20 cellular contexts compared by ENCODE assay signal in the genomic region with DNA sequence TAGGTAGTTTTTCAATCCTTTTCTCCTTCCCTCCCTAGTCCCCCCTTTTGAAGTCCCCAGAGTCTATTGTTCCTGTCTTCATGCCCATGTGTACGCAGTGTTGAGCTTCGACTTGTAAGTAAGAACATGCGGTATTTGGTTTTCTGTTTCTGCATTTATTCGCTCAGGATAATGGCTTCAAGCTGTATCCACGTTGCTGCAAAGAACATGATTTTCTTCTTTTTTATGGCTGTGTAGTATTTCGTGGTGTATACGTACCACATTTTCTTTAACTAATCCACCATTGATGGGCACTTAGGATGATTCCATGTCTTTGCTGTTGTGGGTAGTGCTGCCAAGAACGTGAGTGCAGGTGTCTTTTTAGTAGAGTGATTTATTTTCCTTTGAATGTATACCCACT.
DNase-seq lines count a peak whose midpoint lies in the region; ATAC-seq, FAIRE-seq and TF ChIP-seq lines count a peak whose summit lies in the region.
"Had no signal": no experiment of that assay in that cellular context is flagged by ENCODE, and none has a peak within 500 bp of the region (broad histone marks: within the 10 kb centered on the region; RNA-seq: fewer than 3 reads in every experiment).

No MANE protein-coding gene starts in this region.

- H3K27me3 Mint-ChIP-seq in natural killer cell treated with Interleukin-12 subunit alpha and Interleukin-12 subunit beta and Interleukin-15 and Interleukin-18, amount 100 ng/mL, for 72 hours: peaks cover 0 to 10% of the 10 kb centered on the region in 2 donors
- no peaks in the 10 kb centered on the region for H3K27me3 Mint-ChIP-seq in type B pancreatic cell

- in situ Hi-C loops in GM12878 (cut with MboI): no loop called here

- H3K9ac ChIP-seq in BLaER1 (no peak overlapping the region), GM12878 (ENCODE audit: control insufficient read depth, insufficient read depth, low read length) (no peak overlapping the region)
- H3K9ac ChIP-seq: GM23248 had no signal

- TF ChIP-seq EP300 in GM12878 (IDR thresholded peaks at IDR 0.05; ENCODE audit: borderline replicate concordance in 1 of 2, control insufficient read depth in 1 of 2, low read depth in 2 of 2, low read length in 2 of 2): no peak

- H3K4me2 ChIP-seq in BLaER1 (peak overlapping the region; percentile 47; the same call in 1 of the 2 replicates), GM12878 (ENCODE audit: control insufficient read depth, insufficient read depth) (peak overlapping the region; percentile 36; the same call in 1 of the 2 replicates)
- H3K4me2 ChIP-seq: A549 had no signal

- H3K27ac Mint-ChIP-seq in natural killer cell treated with Interleukin-12 subunit alpha and Interleukin-12 subunit beta and Interleukin-15 and Interleukin-18, amount 100 ng/mL, for 72 hours: no peak overlapping the region
- H3K27ac Mint-ChIP-seq in type B pancreatic cell: no peak overlapping the region

- TF ChIP-seq POLR2A in GM12878 (IDR thresholded peaks at IDR 0.05; ENCODE audit: low read depth, low read length): no peak

- H3K36me3 Mint-ChIP-seq in natural killer cell treated with Interleukin-12 subunit alpha and Interleukin-12 subunit beta and Interleukin-15 and Interleukin-18, amount 100 ng/mL, for 72 hours: no peaks in the 10 kb centered on the region
- no peaks in the 10 kb centered on the region for H3K36me3 Mint-ChIP-seq in type B pancreatic cell

- H3K9me3 Mint-ChIP-seq in natural killer cell treated with Interleukin-12 subunit alpha and Interleukin-12 subunit beta and Interleukin-15 and Interleukin-18, amount 100 ng/mL, for 72 hours: no peaks in the 10 kb centered on the region
- H3K9me3 Mint-ChIP-seq in type B pancreatic cell: peaks cover 5% of the 10 kb centered on the region

- H2AFZ ChIP-seq in GM12878 (ENCODE audit: control insufficient read depth, low read depth, low read length): no peak overlapping the region
- H2AFZ ChIP-seq: GM23248 had no signal

- SMC1A ChIA-PET in GM12878 (lab: Charles Lee; ENCODE audit: uncharacterized antibody, unreplicated experiment): interaction anchor here (0.8 to 3.4 kb wide), 4 partner anchors 11 to 19 kb away, joined by 4 to 21 read pairs (median 10); no protein-coding TSS in a partner anchor

- CTCF ChIA-PET in HEK293 (lab: Yijun Ruan, JAX): no interaction called here
- CTCF ChIA-PET in GM12878 (lab: Yijun Ruan, JAX): interaction anchor here (1.3 to 1.7 kb wide), 3 partner anchors 10 to 45 kb away, joined by 6 to 8 read pairs (median 7); no protein-coding TSS in a partner anchor

- no TSS peak for BruUV-seq in GM12878 (replicated peaks; lab: Mats Ljungman, UMichigan)

- POLR2A ChIA-PET in HEK293 (lab: Yijun Ruan, JAX) (no interaction called here), GM12878 (lab: Charles Lee) (no interaction called here)

- no peak for TF ChIP-seq CTCF in HEK293 (tag by site-specific recombination; IDR thresholded peaks at IDR 0.05)
- TF ChIP-seq CTCF in GM12878 (IDR thresholded peaks at IDR 0.05 in 2 of 3, conservative IDR thresholded peaks at IDR 0.05 in 1 of 3; ENCODE audit: control insufficient read depth in 2 of 3, extremely low read depth in 1 of 3, insufficient read depth in 1 of 3, low read depth in 3 of 3, low read length in 3 of 3): no peak
- TF ChIP-seq CTCF in type B pancreatic cell (conservative IDR thresholded peaks at IDR 0.05): no peak

- no peak for DNase-seq in GM12878 (ENCODE audit: low read depth, low spot score)
- no peak for DNase-seq in natural killer cell treated with Interleukin-12 subunit alpha and Interleukin-12 subunit beta and Interleukin-15 and Interleukin-18, amount 100 ng/mL, for 72 hours (ENCODE audit: low spot score)
- DNase-seq in DMS79 treated with DMSO at 0.1 percent for 48 hours (lab: John Stamatoyannopoulos, UW): no peak
- no peak for DNase-seq in stimulated activated CD8-positive, alpha-beta memory T cell treated with anti-CD3 and anti-CD28 coated beads, Interleukin-4, amount 100 ng/mL, for 48 hours
- no peak for DNase-seq in type B pancreatic cell (ENCODE audit: extremely low spot score, unreplicated experiment)
- DNase-seq: Calu3, DMS53, GM23248, HCEC 1CT, KBM-7, NCI-H1436 treated with DMSO at 0.1 percent for 48 hours, NCI-H2029 treated with DMSO at 0.1 percent for 48 hours, NCI-H2171 treated with DMSO at 0.1 percent for 48 hours, NCI-H510A, Right ventricle myocardium superior had no signal

- H3K27ac ChIP-seq in BLaER1 (no peak overlapping the region), HEK293 (ENCODE audit: extremely low read depth, low read depth, low read length) (no peak overlapping the region), GM12878 (ENCODE audit: control insufficient read depth, insufficient read depth) (no peak overlapping the region)
- H3K27ac ChIP-seq: A549, GM23248 had no signal

- no peak for TF ChIP-seq RAD21 in GM12878 (IDR thresholded peaks at IDR 0.05; ENCODE audit: insufficient read depth, low read depth, low read length)

- RAD21 ChIA-PET in GM12878 (lab: Charles Lee; ENCODE audit: unreplicated experiment): interaction anchor here (2.2 kb wide), 1 partner anchor 11 kb away, joined by 8 read pairs; no protein-coding TSS in a partner anchor

- WGBS in GM12878 (ENCODE audit: insufficient coverage, insufficient replicate concordance, low lambda C conversion rate, missing lambda C conversion rate): 80% methylated on average over 8 of the region's 8 CpGs

- no peak for FAIRE-seq in GM12878 (lab: Jason Lieb, UNC)
- FAIRE-seq: A549 had no signal

- H3K27me3 ChIP-seq in BLaER1 (no peaks in the 10 kb centered on the region), GM12878 (replicated peaks in 1 of 2; ENCODE audit: control insufficient read depth in 2 of 2, insufficient read depth in 2 of 2, low read length in 1 of 2) (no peaks in the 10 kb centered on the region)
- H3K27me3 ChIP-seq: Peyer's patch had no signal

- H4K20me1 ChIP-seq in BLaER1: no peaks in the 10 kb centered on the region
- H4K20me1 ChIP-seq in GM12878 (ENCODE audit: control insufficient read depth, insufficient read depth): no peaks in the 10 kb centered on the region

- H3K9me3 ChIP-seq in BLaER1: no peaks in the 10 kb centered on the region; the same call in 1 of the 2 replicates
- no peaks in the 10 kb centered on the region for H3K9me3 ChIP-seq in HEK293 (ENCODE audit: control insufficient read depth, insufficient read depth, low read depth, low read length)
- no peaks in the 10 kb centered on the region for H3K9me3 ChIP-seq in GM12878 (replicated peaks; ENCODE audit: control insufficient read depth, insufficient read depth, low read length)
- H3K9me3 ChIP-seq: Peyer's patch had no signal

- H3K4me1 Mint-ChIP-seq in natural killer cell treated with Interleukin-12 subunit alpha and Interleukin-12 subunit beta and Interleukin-15 and Interleukin-18, amount 100 ng/mL, for 72 hours (ENCODE audit: low read depth in 2 of 2): peaks cover 21 to 27% of the 10 kb centered on the region in 2 donors
- peaks cover 19% of the 10 kb centered on the region for H3K4me1 Mint-ChIP-seq in type B pancreatic cell (ENCODE audit: unreplicated experiment)

- H3K36me3 ChIP-seq in BLaER1: no peaks in the 10 kb centered on the region
- no peaks in the 10 kb centered on the region for H3K36me3 ChIP-seq in HEK293 (ENCODE audit: control insufficient read depth in 2 of 2, insufficient read depth in 1 of 2, low read length in 2 of 2)
- H3K36me3 ChIP-seq in GM12878 (ENCODE audit: control insufficient read depth in 2 of 2, insufficient read depth in 2 of 2, low read length in 1 of 2): no peaks in the 10 kb centered on the region
- H3K36me3 ChIP-seq: Peyer's patch had no signal

- H3K79me2 ChIP-seq in GM12878 (ENCODE audit: control insufficient read depth, insufficient read depth, low read length): no peaks in the 10 kb centered on the region

- no peak overlapping the region for H3K4me3 ChIP-seq in BLaER1
- H3K4me3 ChIP-seq in HEK293 (ENCODE audit: low read depth, low read length): no peak overlapping the region
- H3K4me3 ChIP-seq in GM12878: 0 out of 2 replicates have a peak overlapping the region, but pooled peaks have one; percentile 7
- H3K4me3 ChIP-seq: A549, GM23248, Peyer's patch had no signal

- H3K4me1 ChIP-seq in BLaER1 (peaks cover 13% of the 10 kb centered on the region), HEK293 (ENCODE audit: control insufficient read depth, insufficient read depth, low read length) (peaks cover 16% of the 10 kb centered on the region), GM12878 (ENCODE audit: control insufficient read depth, insufficient read depth, low read length) (peaks cover 6% of the 10 kb centered on the region)
- H3K4me1 ChIP-seq: A549, Peyer's patch had no signal

- intact Hi-C loops in GM12878 (cut with micrococcal nuclease; ENCODE audit: unreplicated experiment): no loop called here

- H3K4me3 Mint-ChIP-seq in natural killer cell treated with Interleukin-12 subunit alpha and Interleukin-12 subunit beta and Interleukin-15 and Interleukin-18, amount 100 ng/mL, for 72 hours: peak overlapping the region; percentile 15
- no peak overlapping the region for H3K4me3 Mint-ChIP-seq in type B pancreatic cell

- no peak for ATAC-seq in GM12878
- ATAC-seq in natural killer cell treated with Interleukin-12 subunit alpha and Interleukin-12 subunit beta and Interleukin-15 and Interleukin-18, amount 100 ng/mL, for 72 hours: no peak
- no peak for ATAC-seq in HG02588 (IDR thresholded peaks at IDR 0.05; ENCODE audit: unreplicated experiment)
- ATAC-seq: A549 had no signal

TF ChIP-seq in HEK293, 187 proteins besides CTCF, POLR2A, EP300 and RAD21:
- peak; percentile 30; the same call in 1 of the 2 replicates for TF ChIP-seq MZF1 (tag by site-specific recombination; IDR thresholded peaks at IDR 0.05; ENCODE audit: borderline replicate concordance)
- no peak for TF ChIP-seq ZNF140 (tag by site-specific recombination; IDR thresholded peaks at IDR 0.05)
- TF ChIP-seq, protein P1, sequence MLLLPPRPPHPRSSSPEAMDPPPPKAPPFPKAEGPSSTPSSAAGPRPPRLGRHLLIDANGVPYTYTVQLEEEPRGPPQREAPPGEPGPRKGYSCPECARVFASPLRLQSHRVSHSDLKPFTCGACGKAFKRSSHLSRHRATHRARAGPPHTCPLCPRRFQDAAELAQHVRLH (tag by site-specific recombination; IDR thresholded peaks at IDR 0.05): peak; percentile 76; the same call in 1 of the 2 replicates
- TF ChIP-seq ZNF146 (tag by site-specific recombination; IDR thresholded peaks at IDR 0.05): peak; percentile 90
- no peak for TF ChIP-seq SETDB1 (IDR thresholded peaks at IDR 0.05; ENCODE audit: insufficient read length, low read length)

TF ChIP-seq in GM12878, 131 proteins besides CTCF, POLR2A, EP300 and RAD21 (continues in another document):
- no peak for TF ChIP-seq MTA2 (IDR thresholded peaks at IDR 0.05; ENCODE audit: low read depth)
